24 cellular contexts compared by ENCODE assay signal in the genomic region with DNA sequence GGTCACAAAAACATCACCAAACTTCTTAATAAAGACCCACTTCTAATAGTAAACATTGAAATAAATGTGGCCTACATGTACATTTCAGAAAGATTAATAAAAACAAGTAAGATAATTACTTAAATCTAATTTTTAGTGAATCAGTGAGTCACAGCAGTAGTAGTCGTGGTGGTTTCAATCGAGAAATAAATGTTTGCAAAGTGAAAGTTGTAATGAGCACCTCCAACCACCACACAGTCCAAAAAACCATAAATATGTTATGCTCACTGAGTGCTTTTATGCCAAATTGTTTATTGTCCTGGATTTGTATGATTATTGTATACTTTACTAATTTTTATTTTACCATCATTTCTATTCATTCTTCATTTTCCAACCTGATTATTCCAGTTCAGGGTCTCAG.
"Had no signal": no experiment of that assay in that cellular context is flagged by ENCODE, and none has a peak within 500 bp of the region (broad histone marks: within the 10 kb centered on the region; RNA-seq: fewer than 3 reads in every experiment).

No MANE protein-coding gene starts in this region.

- H3K4me1 ChIP-seq: colonic mucosa, gastrocnemius medialis, heart right ventricle, left ventricle myocardium inferior, lower lobe of right lung had no signal

- H3K27me3 ChIP-seq: colonic mucosa, esophagus squamous epithelium, gastrocnemius medialis, heart right ventricle had no signal

- FAIRE-seq: endometrium, keratinocyte had no signal

- H3K36me3 ChIP-seq: colonic mucosa, esophagus squamous epithelium, gastrocnemius medialis, heart right ventricle, left ventricle myocardium inferior, lower lobe of right lung had no signal

- ATAC-seq: effector memory CD8-positive, alpha-beta T cell; esophagus mucosa; gastrocnemius medialis; heart right ventricle; left colon; left lobe of liver; lower lobe of right lung had no signal

- DNase-seq: colonic mucosa; cortex of kidney; effector CD8-positive, alpha-beta T cell; effector memory CD8-positive, alpha-beta T cell; endodermal cell; erythroblast; esophagus squamous epithelium; foreskin fibroblast; foreskin melanocyte; gastrocnemius medialis; glutamatergic neuron; head of caudate nucleus; heart right ventricle; hippocampal formation; left colon; left ventricle myocardium inferior; lower lobe of right lung; mesendoderm; midbrain had no signal

- H3K4me3 ChIP-seq: colonic mucosa, esophagus squamous epithelium, gastrocnemius medialis, heart right ventricle, left ventricle myocardium inferior, lower lobe of right lung had no signal

- H3K9me3 ChIP-seq: colonic mucosa, esophagus squamous epithelium, gastrocnemius medialis, heart right ventricle, left ventricle myocardium inferior, lower lobe of right lung had no signal

- H3K27ac ChIP-seq: colonic mucosa, epithelial cell of prostate, esophagus squamous epithelium, gastrocnemius medialis, heart right ventricle, left ventricle myocardium inferior, lower lobe of right lung had no signal
